In genomic region chr17:56593741-56594527, GRCh38 we compare ENCODE assay signal across 1 cellular context.
TF ChIP-seq lines count a peak whose summit lies in the region.

No MANE protein-coding gene starts in this region.

TF ChIP-seq in HepG2, 621 proteins besides CTCF, POLR2A, EP300 and RAD21 (continued from another document and continues in another):
- TF ChIP-seq ZBTB10 (CRISPR knock-in tag; IDR thresholded peaks at IDR 0.05; ENCODE audit: borderline replicate concordance) (no peak), ZNF235 (CRISPR knock-in tag; IDR thresholded peaks at IDR 0.05; ENCODE audit: borderline replicate concordance) (peak; percentile 29; the same call in 1 of the 2 replicates), ZNF800 (CRISPR knock-in tag; IDR thresholded peaks at IDR 0.05) (peak; percentile 62; the same call in 1 of the 2 replicates), PCBP2 (optimal IDR thresholded peaks at IDR 0.05; ENCODE audit: low read depth, low read length, poor library complexity, severe bottlenecking) (no peak), SMC3 (IDR thresholded peaks at IDR 0.05; ENCODE audit: low read length) (no peak), ZNF724P (CRISPR knock-in tag; IDR thresholded peaks at IDR 0.05; ENCODE audit: borderline replicate concordance) (no peak), EHMT2 (IDR thresholded peaks at IDR 0.05; ENCODE audit: borderline replicate concordance, low read depth, low read length) (no peak), CBX2 (IDR thresholded peaks at IDR 0.05; ENCODE audit: low read depth, low read length) (no peak), CBX2 (CRISPR knock-in tag; IDR thresholded peaks at IDR 0.05; ENCODE audit: low read depth) (0 out of 2 replicates have a peak, but pooled peaks have one; percentile 5), ZNF343 (CRISPR knock-in tag; IDR thresholded peaks at IDR 0.05) (peak; percentile 66; the same call in 1 of the 2 replicates), ZNF143 (CRISPR knock-in tag; IDR thresholded peaks at IDR 0.05) (no peak), SNAPC2 (CRISPR knock-in tag; IDR thresholded peaks at IDR 0.05) (no peak), IKZF5 (CRISPR knock-in tag; IDR thresholded peaks at IDR 0.05) (no peak), NONO (IDR thresholded peaks at IDR 0.05) (no peak), NONO (CRISPR knock-in tag; conservative IDR thresholded peaks at IDR 0.05) (0 out of 2 replicates have a peak, but pooled peaks have one; percentile 30), HOXA5 (CRISPR knock-in tag; IDR thresholded peaks at IDR 0.05) (no peak), DNMT3B (CRISPR knock-in tag; conservative IDR thresholded peaks at IDR 0.05) (no peak), ZNF770 (CRISPR knock-in tag; IDR thresholded peaks at IDR 0.05) (no peak), SALL1 (CRISPR knock-in tag; IDR thresholded peaks at IDR 0.05) (no peak), RELA (CRISPR knock-in tag; IDR thresholded peaks at IDR 0.05) (no peak), E2F1 (CRISPR knock-in tag; IDR thresholded peaks at IDR 0.05) (no peak), SP140L (CRISPR knock-in tag; IDR thresholded peaks at IDR 0.05; ENCODE audit: borderline replicate concordance) (no peak), KMT2B (CRISPR knock-in tag; IDR thresholded peaks at IDR 0.05) (no peak), KDM2A (CRISPR knock-in tag; IDR thresholded peaks at IDR 0.05; ENCODE audit: borderline replicate concordance, low read depth) (0 out of 2 replicates have a peak, but pooled peaks have one; percentile 10)
- TF ChIP-seq, protein P1, sequence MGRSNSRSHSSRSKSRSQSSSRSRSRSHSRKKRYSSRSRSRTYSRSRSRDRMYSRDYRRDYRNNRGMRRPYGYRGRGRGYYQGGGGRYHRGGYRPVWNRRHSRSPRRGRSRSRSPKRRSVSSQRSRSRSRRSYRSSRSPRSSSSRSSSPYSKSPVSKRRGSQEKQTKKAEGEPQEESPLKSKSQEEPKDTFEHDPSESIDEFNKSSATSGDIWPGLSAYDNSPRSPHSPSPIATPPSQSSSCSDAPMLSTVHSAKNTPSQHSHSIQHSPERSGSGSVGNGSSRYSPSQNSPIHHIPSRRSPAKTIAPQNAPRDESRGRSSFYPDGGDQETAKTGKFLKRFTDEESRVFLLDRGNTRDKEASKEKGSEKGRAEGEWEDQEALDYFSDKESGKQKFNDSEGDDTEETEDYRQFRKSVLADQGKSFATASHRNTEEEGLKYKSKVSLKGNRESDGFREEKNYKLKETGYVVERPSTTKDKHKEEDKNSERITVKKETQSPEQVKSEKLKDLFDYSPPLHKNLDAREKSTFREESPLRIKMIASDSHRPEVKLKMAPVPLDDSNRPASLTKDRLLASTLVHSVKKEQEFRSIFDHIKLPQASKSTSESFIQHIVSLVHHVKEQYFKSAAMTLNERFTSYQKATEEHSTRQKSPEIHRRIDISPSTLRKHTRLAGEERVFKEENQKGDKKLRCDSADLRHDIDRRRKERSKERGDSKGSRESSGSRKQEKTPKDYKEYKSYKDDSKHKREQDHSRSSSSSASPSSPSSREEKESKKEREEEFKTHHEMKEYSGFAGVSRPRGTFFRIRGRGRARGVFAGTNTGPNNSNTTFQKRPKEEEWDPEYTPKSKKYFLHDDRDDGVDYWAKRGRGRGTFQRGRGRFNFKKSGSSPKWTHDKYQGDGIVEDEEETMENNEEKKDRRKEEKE (IDR thresholded peaks at IDR 0.05), result no peak
- TF ChIP-seq, protein P2, sequence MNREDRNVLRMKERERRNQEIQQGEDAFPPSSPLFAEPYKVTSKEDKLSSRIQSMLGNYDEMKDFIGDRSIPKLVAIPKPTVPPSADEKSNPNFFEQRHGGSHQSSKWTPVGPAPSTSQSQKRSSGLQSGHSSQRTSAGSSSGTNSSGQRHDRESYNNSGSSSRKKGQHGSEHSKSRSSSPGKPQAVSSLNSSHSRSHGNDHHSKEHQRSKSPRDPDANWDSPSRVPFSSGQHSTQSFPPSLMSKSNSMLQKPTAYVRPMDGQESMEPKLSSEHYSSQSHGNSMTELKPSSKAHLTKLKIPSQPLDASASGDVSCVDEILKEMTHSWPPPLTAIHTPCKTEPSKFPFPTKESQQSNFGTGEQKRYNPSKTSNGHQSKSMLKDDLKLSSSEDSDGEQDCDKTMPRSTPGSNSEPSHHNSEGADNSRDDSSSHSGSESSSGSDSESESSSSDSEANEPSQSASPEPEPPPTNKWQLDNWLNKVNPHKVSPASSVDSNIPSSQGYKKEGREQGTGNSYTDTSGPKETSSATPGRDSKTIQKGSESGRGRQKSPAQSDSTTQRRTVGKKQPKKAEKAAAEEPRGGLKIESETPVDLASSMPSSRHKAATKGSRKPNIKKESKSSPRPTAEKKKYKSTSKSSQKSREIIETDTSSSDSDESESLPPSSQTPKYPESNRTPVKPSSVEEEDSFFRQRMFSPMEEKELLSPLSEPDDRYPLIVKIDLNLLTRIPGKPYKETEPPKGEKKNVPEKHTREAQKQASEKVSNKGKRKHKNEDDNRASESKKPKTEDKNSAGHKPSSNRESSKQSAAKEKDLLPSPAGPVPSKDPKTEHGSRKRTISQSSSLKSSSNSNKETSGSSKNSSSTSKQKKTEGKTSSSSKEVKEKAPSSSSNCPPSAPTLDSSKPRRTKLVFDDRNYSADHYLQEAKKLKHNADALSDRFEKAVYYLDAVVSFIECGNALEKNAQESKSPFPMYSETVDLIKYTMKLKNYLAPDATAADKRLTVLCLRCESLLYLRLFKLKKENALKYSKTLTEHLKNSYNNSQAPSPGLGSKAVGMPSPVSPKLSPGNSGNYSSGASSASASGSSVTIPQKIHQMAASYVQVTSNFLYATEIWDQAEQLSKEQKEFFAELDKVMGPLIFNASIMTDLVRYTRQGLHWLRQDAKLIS (CRISPR knock-in tag; IDR thresholded peaks at IDR 0.05), result no peak
- TF ChIP-seq, protein P3, sequence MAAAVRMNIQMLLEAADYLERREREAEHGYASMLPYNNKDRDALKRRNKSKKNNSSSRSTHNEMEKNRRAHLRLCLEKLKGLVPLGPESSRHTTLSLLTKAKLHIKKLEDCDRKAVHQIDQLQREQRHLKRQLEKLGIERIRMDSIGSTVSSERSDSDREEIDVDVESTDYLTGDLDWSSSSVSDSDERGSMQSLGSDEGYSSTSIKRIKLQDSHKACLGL (CRISPR knock-in tag; IDR thresholded peaks at IDR 0.05), result 0 out of 2 replicates have a peak, but pooled peaks have one; percentile 12
- TF ChIP-seq, protein P4, sequence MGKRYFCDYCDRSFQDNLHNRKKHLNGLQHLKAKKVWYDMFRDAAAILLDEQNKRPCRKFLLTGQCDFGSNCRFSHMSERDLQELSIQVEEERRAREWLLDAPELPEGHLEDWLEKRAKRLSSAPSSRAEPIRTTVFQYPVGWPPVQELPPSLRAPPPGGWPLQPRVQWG (CRISPR knock-in tag; IDR thresholded peaks at IDR 0.05; ENCODE audit: borderline replicate concordance, low read depth), result no peak
- TF ChIP-seq, protein P5, sequence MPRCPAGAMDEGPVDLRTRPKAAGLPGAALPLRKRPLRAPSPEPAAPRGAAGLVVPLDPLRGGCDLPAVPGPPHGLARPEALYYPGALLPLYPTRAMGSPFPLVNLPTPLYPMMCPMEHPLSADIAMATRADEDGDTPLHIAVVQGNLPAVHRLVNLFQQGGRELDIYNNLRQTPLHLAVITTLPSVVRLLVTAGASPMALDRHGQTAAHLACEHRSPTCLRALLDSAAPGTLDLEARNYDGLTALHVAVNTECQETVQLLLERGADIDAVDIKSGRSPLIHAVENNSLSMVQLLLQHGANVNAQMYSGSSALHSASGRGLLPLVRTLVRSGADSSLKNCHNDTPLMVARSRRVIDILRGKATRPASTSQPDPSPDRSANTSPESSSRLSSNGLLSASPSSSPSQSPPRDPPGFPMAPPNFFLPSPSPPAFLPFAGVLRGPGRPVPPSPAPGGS (CRISPR knock-in tag; IDR thresholded peaks at IDR 0.05), result peak; percentile 14; the same call in 1 of the 2 replicates
- TF ChIP-seq, protein P6, sequence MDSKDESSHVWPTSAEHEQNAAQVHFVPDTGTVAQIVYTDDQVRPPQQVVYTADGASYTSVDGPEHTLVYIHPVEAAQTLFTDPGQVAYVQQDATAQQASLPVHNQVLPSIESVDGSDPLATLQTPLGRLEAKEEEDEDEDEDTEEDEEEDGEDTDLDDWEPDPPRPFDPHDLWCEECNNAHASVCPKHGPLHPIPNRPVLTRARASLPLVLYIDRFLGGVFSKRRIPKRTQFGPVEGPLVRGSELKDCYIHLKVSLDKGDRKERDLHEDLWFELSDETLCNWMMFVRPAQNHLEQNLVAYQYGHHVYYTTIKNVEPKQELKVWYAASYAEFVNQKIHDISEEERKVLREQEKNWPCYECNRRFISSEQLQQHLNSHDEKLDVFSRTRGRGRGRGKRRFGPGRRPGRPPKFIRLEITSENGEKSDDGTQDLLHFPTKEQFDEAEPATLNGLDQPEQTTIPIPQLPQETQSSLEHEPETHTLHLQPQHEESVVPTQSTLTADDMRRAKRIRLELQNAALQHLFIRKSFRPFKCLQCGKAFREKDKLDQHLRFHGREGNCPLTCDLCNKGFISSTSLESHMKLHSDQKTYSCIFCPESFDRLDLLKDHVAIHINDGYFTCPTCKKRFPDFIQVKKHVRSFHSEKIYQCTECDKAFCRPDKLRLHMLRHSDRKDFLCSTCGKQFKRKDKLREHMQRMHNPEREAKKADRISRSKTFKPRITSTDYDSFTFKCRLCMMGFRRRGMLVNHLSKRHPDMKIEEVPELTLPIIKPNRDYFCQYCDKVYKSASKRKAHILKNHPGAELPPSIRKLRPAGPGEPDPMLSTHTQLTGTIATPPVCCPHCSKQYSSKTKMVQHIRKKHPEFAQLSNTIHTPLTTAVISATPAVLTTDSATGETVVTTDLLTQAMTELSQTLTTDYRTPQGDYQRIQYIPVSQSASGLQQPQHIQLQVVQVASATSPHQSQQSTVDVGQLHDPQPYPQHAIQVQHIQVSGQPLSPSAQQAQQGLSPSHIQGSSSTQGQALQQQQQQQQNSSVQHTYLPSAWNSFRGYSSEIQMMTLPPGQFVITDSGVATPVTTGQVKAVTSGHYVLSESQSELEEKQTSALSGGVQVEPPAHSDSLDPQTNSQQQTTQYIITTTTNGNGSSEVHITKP (CRISPR knock-in tag; IDR thresholded peaks at IDR 0.05; ENCODE audit: low read depth), result no peak
